10 cellular contexts compared by ENCODE assay signal in the genomic region with DNA sequence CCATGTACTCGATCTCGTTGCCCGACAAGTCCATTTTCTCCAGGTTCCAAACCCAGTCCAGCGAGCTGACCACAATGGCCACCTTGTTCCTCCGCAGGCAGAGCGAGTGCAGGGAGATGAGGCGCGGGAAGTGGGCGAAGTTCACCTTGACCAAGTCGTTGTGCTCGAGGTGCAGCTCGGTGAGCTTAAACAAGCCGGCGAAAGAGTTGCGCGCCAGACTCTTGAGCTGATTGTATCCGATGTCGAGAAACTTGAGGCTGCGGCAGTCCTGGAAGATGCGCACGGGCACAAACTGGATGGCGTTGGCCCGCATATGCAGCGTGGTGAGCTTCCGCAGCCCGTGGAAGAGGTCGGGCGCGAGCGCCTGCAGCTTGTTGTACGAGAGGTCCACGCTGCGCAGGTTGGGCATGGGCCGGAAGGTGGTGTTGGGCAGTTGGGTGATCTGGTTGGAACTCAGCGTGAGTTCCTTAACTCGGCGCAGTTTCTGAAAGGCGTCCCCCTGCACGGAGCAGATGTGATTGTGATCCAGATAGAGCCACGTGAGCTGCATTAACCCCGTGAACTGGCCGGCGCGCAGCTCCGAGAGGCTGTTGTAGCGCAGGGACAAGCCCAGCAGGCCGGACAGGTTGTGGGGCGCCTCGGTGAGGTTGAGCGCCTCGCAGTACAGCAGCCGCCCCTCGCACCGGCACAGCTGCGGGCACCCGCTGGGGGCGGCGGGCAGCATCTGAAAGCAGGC. TPM values are rescaled to one million over a fixed set of nuclear protein-coding genes. Genes with fewer than 3 reads are reported as not detected.
DNase-seq lines count a peak whose midpoint lies in the region; ATAC-seq and TF ChIP-seq lines count a peak whose summit lies in the region.
"Had no signal": no experiment of that assay in that cellular context is flagged by ENCODE, and none has a peak within 500 bp of the region (broad histone marks: within the 10 kb centered on the region; RNA-seq: fewer than 3 reads in every experiment).

No MANE protein-coding gene starts in this region.

- no peak overlapping the region for H2AFZ ChIP-seq in osteoblast (ENCODE audit: low read length)

- DNase-seq in osteoblast (ENCODE audit: insufficient read length, low spot score, missing footprints) (peak; percentile 66), NCI-H2171 (lab: John Stamatoyannopoulos, UW) (no peak), NCI-H226 (no peak)
- no peak for DNase-seq in effector CD4-positive, alpha-beta T cell

- no peak overlapping the region for H3K9ac ChIP-seq in BLaER1 treated with 17β-estradiol and CSF1 and Interleukin-3, amounts not matched to agents 10 nM and 100 nM
- H3K9ac ChIP-seq in iPS-15b (ENCODE audit: low read depth, low read length), result no peak overlapping the region

- ATAC-seq in GM18502 (IDR thresholded peaks at IDR 0.05; ENCODE audit: poor library complexity, unreplicated experiment), result no peak

- no peaks in the 10 kb centered on the region; a peak in 1 of 22 replicates for H4K20me1 ChIP-seq in BLaER1 treated with 17β-estradiol and CSF1 and Interleukin-3, amounts not matched to agents 10 nM and 100 nM
- no peaks in the 10 kb centered on the region for H4K20me1 ChIP-seq in osteoblast (ENCODE audit: insufficient read depth, low read length)

- H3K27me3 ChIP-seq in BLaER1 treated with 17β-estradiol and CSF1 and Interleukin-3, amounts not matched to agents 10 nM and 100 nM, result peaks cover 36 to 50% (median 40%) of the 10 kb centered on the region in 11 experiments
- peaks cover 63% of the 10 kb centered on the region for H3K27me3 ChIP-seq in iPS-15b (ENCODE audit: control insufficient read depth, insufficient read depth, low read length)
- H3K27me3 ChIP-seq in osteoblast (ENCODE audit: insufficient read depth, low read length), result peaks cover 4% of the 10 kb centered on the region

- no peak for TF ChIP-seq CTCF in osteoblast (IDR thresholded peaks at IDR 0.05; ENCODE audit: extremely low read depth, low read depth, low read length)

- no peaks in the 10 kb centered on the region for H3K79me2 ChIP-seq in osteoblast (ENCODE audit: insufficient read depth, low read length)

- H3K4me3 ChIP-seq in BLaER1 treated with 17β-estradiol and CSF1 and Interleukin-3, amounts not matched to agents 10 nM and 100 nM, result peak overlapping the region in 1 of 10 experiments; percentile 68; a peak in 1 of 20 replicates
- H3K4me3 ChIP-seq in iPS-15b (ENCODE audit: low read depth, low read length), result peak overlapping the region; percentile 43
- no peak overlapping the region for H3K4me3 ChIP-seq in osteoblast (ENCODE audit: insufficient read depth, low read length)

- H3K4me2 ChIP-seq in BLaER1 treated with 17β-estradiol and CSF1 and Interleukin-3, amounts not matched to agents 10 nM and 100 nM, result peak overlapping the region in 8 of 11 experiments; percentile 82 to 93 (median 87); a peak in 9 of 22 replicates
- no peak overlapping the region for H3K4me2 ChIP-seq in osteoblast (ENCODE audit: insufficient read depth, low read length)

- H3K27ac ChIP-seq in BLaER1 treated with 17β-estradiol and CSF1 and Interleukin-3, amounts not matched to agents 10 nM and 100 nM, result no peak overlapping the region
- peak overlapping the region; percentile 84 for H3K27ac ChIP-seq in angular gyrus (ENCODE audit: low read depth, low read length)
- no peak overlapping the region for H3K27ac ChIP-seq in osteoblast (ENCODE audit: low read depth, low read length)

- H3K36me3 ChIP-seq in BLaER1 treated with 17β-estradiol and CSF1 and Interleukin-3, amounts not matched to agents 10 nM and 100 nM, result no peaks in the 10 kb centered on the region
- H3K36me3 ChIP-seq in iPS-15b (ENCODE audit: control insufficient read depth, insufficient read depth, low read length), result no peaks in the 10 kb centered on the region
- H3K36me3 ChIP-seq in osteoblast (ENCODE audit: insufficient read depth, low read length), result no peaks in the 10 kb centered on the region

- peaks cover 0 to 24% (median 14%) of the 10 kb centered on the region in 11 experiments; a peak in 17 of 22 replicates for H3K9me3 ChIP-seq in BLaER1 treated with 17β-estradiol and CSF1 and Interleukin-3, amounts not matched to agents 10 nM and 100 nM (replicated peaks in 1 of 11)
- H3K9me3 ChIP-seq in iPS-15b (ENCODE audit: control insufficient read depth, insufficient read depth, low read length), result no peaks in the 10 kb centered on the region
- no peaks in the 10 kb centered on the region for H3K9me3 ChIP-seq in osteoblast (ENCODE audit: low read depth, low read length)

- peaks cover 0 to 7% (median 2%) of the 10 kb centered on the region in 10 experiments; a peak in 4 of 20 replicates for H3K4me1 ChIP-seq in BLaER1 treated with 17β-estradiol and CSF1 and Interleukin-3, amounts not matched to agents 10 nM and 100 nM
- H3K4me1 ChIP-seq in iPS-15b (ENCODE audit: control insufficient read depth, insufficient read depth, low read length) (peaks cover 26% of the 10 kb centered on the region), osteoblast (ENCODE audit: insufficient read depth, low read length) (no peaks in the 10 kb centered on the region)

RNA-seq across cellular contexts. Expression of a gene that starts 1.4 kb away (rescaled TPM):
- total RNA-seq in osteoblast, result 0.29 TPM in 1 of 2 replicates, not detected in the other
- total RNA-seq: endothelial cell of umbilical vein, M059J had no signal
